ENCODE assay signal across 13 cellular contexts in the genomic region with DNA sequence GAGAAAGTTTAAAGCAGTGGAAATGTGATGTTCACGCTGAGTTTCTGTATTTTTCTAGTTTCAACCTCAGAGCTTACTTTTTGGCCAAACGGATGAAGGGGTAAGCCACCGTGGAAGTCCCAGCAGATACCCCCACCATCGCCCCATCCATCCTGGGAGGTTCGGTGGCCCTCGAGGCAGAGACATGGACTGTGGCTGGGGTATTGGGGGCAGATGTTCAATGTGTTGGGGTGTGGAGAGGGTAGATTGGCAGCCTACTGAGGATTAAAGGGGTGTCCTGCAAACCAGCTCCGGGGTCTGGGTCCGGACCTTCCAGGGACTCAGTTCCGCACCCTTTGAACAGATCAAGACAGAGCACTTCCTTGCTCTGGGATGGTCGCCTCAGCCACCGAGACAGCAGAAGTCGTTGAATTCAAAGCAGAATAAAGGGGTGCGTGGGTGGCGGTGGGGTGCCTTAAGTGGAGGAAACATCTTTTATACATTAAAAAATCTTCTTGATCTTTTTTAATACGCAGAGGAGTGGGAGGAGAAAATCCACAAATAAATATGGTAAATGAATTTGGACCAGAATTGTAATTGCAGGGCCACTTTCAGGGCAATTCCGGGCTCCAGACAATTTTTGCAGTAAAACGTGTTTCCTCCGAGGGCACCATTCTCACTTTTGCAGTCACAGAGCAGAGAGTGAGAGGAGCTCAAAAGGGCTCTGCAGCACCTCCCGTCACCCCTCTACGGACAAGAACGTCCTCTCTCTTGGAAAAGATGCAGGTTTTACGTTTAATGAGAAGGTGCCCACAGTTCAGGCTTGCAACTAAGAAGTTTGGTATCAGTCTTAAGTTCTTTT. TPM values are rescaled to one million over a fixed set of nuclear protein-coding genes. Genes with fewer than 3 reads are reported as not detected.
DNase-seq lines count a peak whose midpoint lies in the region; ATAC-seq and TF ChIP-seq lines count a peak whose summit lies in the region.
"Had no signal": no experiment of that assay in that cellular context is flagged by ENCODE, and none has a peak within 500 bp of the region (broad histone marks: within the 10 kb centered on the region; RNA-seq: fewer than 3 reads in every experiment).

No MANE protein-coding gene starts in this region.

- no peaks in the 10 kb centered on the region for H3K9me3 Mint-ChIP-seq in dendritic cell treated with granulocyte-macrophage colony-stimulating factor and Interleukin-4, amounts not matched to agents 40 ng/mL and 50 ng/mL, for 4 days

- H3K4me2 ChIP-seq in Karpas-422 (ENCODE audit: low read depth, low read length, poor library complexity, severe bottlenecking): peak overlapping the region; percentile 70

- peak overlapping the region; percentile 47 for H3K27ac Mint-ChIP-seq in dendritic cell treated with granulocyte-macrophage colony-stimulating factor and Interleukin-4, amounts not matched to agents 40 ng/mL and 50 ng/mL, for 4 days

- H3K27ac ChIP-seq in C4-2B (peak overlapping the region; percentile 69), Karpas-422 (ENCODE audit: low read length) (peak overlapping the region; percentile 27; the same call in 1 of the 2 replicates), right atrium auricular region (no peak overlapping the region)
- H3K27ac ChIP-seq: ascending aorta, tibial artery had no signal

- H3K4me1 Mint-ChIP-seq in dendritic cell treated with granulocyte-macrophage colony-stimulating factor and Interleukin-4, amounts not matched to agents 40 ng/mL and 50 ng/mL, for 4 days (ENCODE audit: low read depth): peaks cover 64% of the 10 kb centered on the region

- peak overlapping the region; percentile 59; the same call in 1 of the 2 replicates for H2AFZ ChIP-seq in Karpas-422 (ENCODE audit: low read length)

- H3K4me3 Mint-ChIP-seq in dendritic cell treated with granulocyte-macrophage colony-stimulating factor and Interleukin-4, amounts not matched to agents 40 ng/mL and 50 ng/mL, for 4 days: no peak overlapping the region

- H3K27me3 ChIP-seq in Karpas-422 (ENCODE audit: low read length) (no peaks in the 10 kb centered on the region), right atrium auricular region (peaks cover 64 to 92% of the 10 kb centered on the region in 2 donors)

- DNase-seq in Karpas-422 (no peak), right atrium auricular region (ENCODE audit: low spot score) (no peak), NAMALWA (ENCODE audit: low spot score) (no peak), DMS79 (lab: John Stamatoyannopoulos, UW) (no peak)
- DNase-seq: head of caudate nucleus, left ventricle myocardium superior, posterior cingulate gyrus, tibial artery had no signal

- peak overlapping the region; percentile 63 for H3K9ac ChIP-seq in Karpas-422 (ENCODE audit: low read length)

- H3K4me3 ChIP-seq in Karpas-422 (ENCODE audit: low read length) (peak overlapping the region; percentile 60), right atrium auricular region (no peak overlapping the region)
- H3K4me3 ChIP-seq: tibial artery had no signal

- peaks cover 96% of the 10 kb centered on the region for H3K27me3 Mint-ChIP-seq in dendritic cell treated with granulocyte-macrophage colony-stimulating factor and Interleukin-4, amounts not matched to agents 40 ng/mL and 50 ng/mL, for 4 days

- no peaks in the 10 kb centered on the region for H4K20me1 ChIP-seq in Karpas-422 (ENCODE audit: insufficient read depth, low read depth, low read length)

- intact Hi-C loops in dendritic cell treated with granulocyte-macrophage colony-stimulating factor and Interleukin-4, amounts not matched to agents 40 ng/mL and 50 ng/mL, for 4 days (cut with micrococcal nuclease): loop anchor here (1.0 kb wide), 1 partner anchor 8 kb away; a partner anchor contains a TSS

- no peaks in the 10 kb centered on the region for H3K9me3 ChIP-seq in Karpas-422 (ENCODE audit: low read length)
- no peaks in the 10 kb centered on the region for H3K9me3 ChIP-seq in right atrium auricular region
- H3K9me3 ChIP-seq: ascending aorta, tibial artery had no signal

- H3K79me2 ChIP-seq in Karpas-422 (ENCODE audit: low read length): no peaks in the 10 kb centered on the region

- TF ChIP-seq CTCF in C4-2B (conservative IDR thresholded peaks at IDR 0.05): no peak
- TF ChIP-seq CTCF in right atrium auricular region (IDR thresholded peaks at IDR 0.05): no peak

- H3K36me3 ChIP-seq in Karpas-422 (ENCODE audit: insufficient read depth, low read length) (no peaks in the 10 kb centered on the region), right atrium auricular region (no peaks in the 10 kb centered on the region)
- H3K36me3 ChIP-seq: ascending aorta, tibial artery had no signal

- no peaks in the 10 kb centered on the region for H3K9me2 ChIP-seq in Karpas-422 (replicated peaks; ENCODE audit: insufficient read depth, low read length)

- ATAC-seq in GM19025 (IDR thresholded peaks at IDR 0.05; ENCODE audit: low read depth, unreplicated experiment) (peak; percentile 6), HG03439 (IDR thresholded peaks at IDR 0.05; ENCODE audit: unreplicated experiment) (no peak)
- ATAC-seq: left ventricle myocardium superior had no signal

- no peaks in the 10 kb centered on the region for H3K36me3 Mint-ChIP-seq in dendritic cell treated with granulocyte-macrophage colony-stimulating factor and Interleukin-4, amounts not matched to agents 40 ng/mL and 50 ng/mL, for 4 days (ENCODE audit: low read depth)

- H3K4me1 ChIP-seq in Karpas-422 (ENCODE audit: low read length): peaks cover 48% of the 10 kb centered on the region
- H3K4me1 ChIP-seq in right atrium auricular region: peaks cover 0 to 40% of the 10 kb centered on the region in 2 donors

RNA-seq across cellular contexts. Expression of a gene that starts 8.2 kb away (rescaled TPM):
- 8.0 and 26.4 TPM in 2 replicates for total RNA-seq in Karpas-422 (2014; rRNA removed; shearing (Covaris generic); ENCODE audit: low replicate concordance)
- 1 to 10 TPM; 2.7 to 3.0 TPM for total RNA-seq in right atrium auricular region

RNA-seq across cellular contexts. Expression of a gene that starts 27.1 kb away (rescaled TPM):
- total RNA-seq in Karpas-422 (2014; rRNA removed; shearing (Covaris generic); ENCODE audit: low replicate concordance): 4.8 and 8.4 TPM in 2 replicates
- total RNA-seq in right atrium auricular region: 1 to 10 TPM; 1.0 to 1.7 TPM

RNA-seq across cellular contexts. Expression of a gene that starts 34.2 kb away (rescaled TPM):
- 33.3 and 86.5 TPM in 2 replicates for total RNA-seq in Karpas-422 (2014; rRNA removed; shearing (Covaris generic); ENCODE audit: low replicate concordance)
- total RNA-seq in right atrium auricular region: 10 to 100 TPM; 22.8 to 24.3 TPM

Comparison
In these comparisons a context has a peak if more than half of its experiments do, and no peak if none do; other contexts are left out.
1. H3K27ac ChIP-seq: peak in C4-2B (single experiment) and Karpas-422 (single experiment); none in right atrium auricular region (0 of 2).